8 cellular contexts compared by ENCODE assay signal in the genomic region with DNA sequence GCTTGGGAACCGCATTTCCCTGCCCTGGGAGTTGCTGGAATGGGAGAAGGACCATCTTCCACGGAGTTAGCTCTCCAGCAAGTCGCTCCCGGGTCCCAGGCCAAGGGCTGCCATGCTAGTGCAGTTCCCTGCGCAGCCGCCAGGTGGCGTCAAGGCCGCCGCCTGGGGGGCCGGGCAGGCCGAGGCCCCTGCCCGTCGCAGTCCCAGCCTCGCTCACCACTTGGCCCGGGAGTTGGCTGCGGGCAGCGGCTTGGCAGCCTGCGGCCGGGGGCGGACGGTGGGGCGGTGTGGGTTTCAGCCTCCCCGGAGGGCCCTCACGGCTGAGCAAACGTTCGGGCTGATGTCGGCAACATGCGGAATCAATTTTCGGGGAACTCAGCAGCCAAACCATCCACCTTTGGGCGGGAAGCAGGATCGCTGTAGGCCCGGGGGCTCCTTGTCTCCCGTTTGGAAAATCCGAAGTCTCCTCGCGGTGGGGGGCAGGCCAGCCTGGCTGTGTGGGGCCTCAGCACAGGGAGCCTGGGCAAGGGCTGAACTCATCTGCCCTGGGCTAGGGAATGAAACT.
A peak's percentile ranks its signal among the peaks of the same experiment; 100 is the strongest.
DNase-seq lines count a peak whose midpoint lies in the region; ATAC-seq and TF ChIP-seq lines count a peak whose summit lies in the region.

No MANE protein-coding gene starts in this region.

- no peaks in the 10 kb centered on the region for H3K27me3 ChIP-seq in SJCRH30

- no peaks in the 10 kb centered on the region for H3K9me3 ChIP-seq in SJCRH30 (replicated peaks)

- intact Hi-C loops in Right ventricle myocardium superior (cut with DNase I): no loop called here

- H3K4me3 ChIP-seq in SJCRH30: peak overlapping the region; percentile 20

- TF ChIP-seq CTCF in GM20000 (IDR thresholded peaks at IDR 0.05; ENCODE audit: extremely low read depth, missing control alignments): peak; percentile 93

- ATAC-seq in Right ventricle myocardium superior (ENCODE audit: poor library complexity): peak; percentile 87

- no peaks in the 10 kb centered on the region for H3K36me3 ChIP-seq in SJCRH30

- no peak overlapping the region for H3K27ac ChIP-seq in SJCRH30

- no peaks in the 10 kb centered on the region for H3K4me1 ChIP-seq in SJCRH30

- DNase-seq in CD1c-positive myeloid dendritic cell (ENCODE audit: extremely low spot score) (peak; percentile 2), GM20000 (ENCODE audit: low spot score) (peak; percentile 80), SJCRH30 (peak; percentile 40 to 66), Right ventricle myocardium superior (peak; percentile 60), NCI-H2081 (lab: John Stamatoyannopoulos, UW) (no peak), DMS 273 treated with DMSO at 0.1 percent for 48 hours (lab: John Stamatoyannopoulos, UW) (no peak), DMS 273 (lab: John Stamatoyannopoulos, UW; ENCODE audit: unreplicated experiment) (no peak)
- peak; percentile 12 for DNase-seq in stimulated activated CD4-positive, alpha-beta T cell treated with anti-CD3 and anti-CD28 coated beads, Interleukin-4, amount 100 ng/mL, for 1 hour

Comparison
In these comparisons a context has a peak if more than half of its experiments do, and no peak if none do; other contexts are left out.
1. DNase-seq: peak in CD1c-positive myeloid dendritic cell (single experiment), GM20000 (single experiment), SJCRH30 (2 of 2), Right ventricle myocardium superior (single experiment) and stimulated activated CD4-positive, alpha-beta T cell treated with anti-CD3 and anti-CD28 coated beads, Interleukin-4, amount 100 ng/mL, for 1 hour (single experiment); none in NCI-H2081 (0 of 2), DMS 273 treated with DMSO at 0.1 percent for 48 hours (single experiment) and DMS 273 (single experiment).